Comparison of ENCODE assay signal across 8 cellular contexts in the genomic region with DNA sequence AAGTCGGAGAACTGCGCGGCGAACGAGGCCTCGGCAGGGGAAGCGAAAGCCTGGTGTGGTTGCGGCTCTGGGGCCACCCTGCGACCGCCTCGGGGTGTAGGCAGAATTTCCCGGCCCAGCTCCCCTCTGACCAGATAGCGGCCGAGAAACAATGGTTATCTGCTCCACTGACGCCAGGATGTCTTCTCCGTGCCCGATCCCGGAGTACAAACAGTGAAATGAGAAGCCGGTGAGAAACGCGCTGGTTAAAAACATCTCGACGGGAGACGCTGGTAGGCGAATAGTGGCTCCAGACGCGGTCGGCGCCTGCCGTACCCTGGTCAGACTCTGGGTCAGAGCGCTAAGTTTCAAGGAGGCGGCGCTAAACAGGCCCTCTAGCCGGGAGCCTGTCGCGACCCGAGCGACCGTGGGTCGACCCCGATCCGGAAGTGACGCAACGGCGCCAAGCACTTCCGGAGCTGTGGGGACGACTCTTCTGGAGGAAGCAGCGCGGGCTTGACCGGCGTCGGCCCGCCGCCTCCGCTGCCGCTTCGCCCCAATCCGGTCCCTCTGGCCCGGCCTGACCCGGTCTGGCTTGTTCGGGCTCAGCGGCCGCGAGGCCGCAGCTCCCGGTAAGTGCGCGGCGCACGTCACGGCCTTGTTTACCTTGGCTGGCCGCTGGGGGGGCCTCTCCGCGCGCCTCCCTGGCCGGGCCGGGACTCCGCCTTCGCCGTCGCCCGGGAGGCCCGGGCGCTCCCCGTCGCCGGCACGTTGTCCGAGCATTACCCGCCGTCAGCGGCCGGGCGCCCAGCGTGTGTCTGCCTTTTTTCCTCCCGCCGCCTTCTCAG. TPM values are rescaled to one million over a fixed set of nuclear protein-coding genes. Genes with fewer than 3 reads are reported as not detected.
DNase-seq lines count a peak whose midpoint lies in the region; ATAC-seq lines count a peak whose summit lies in the region.

A gene (plus strand): TSS at position 455 of the 827 bp plus-strand sequence. CDS start 8,717 bp downstream, outside the sequence.

- H3K36me3 ChIP-seq in NT2/D1 (ENCODE audit: insufficient read depth, insufficient read length, low read length) (peaks cover 22% of the 10 kb centered on the region), mesodermal cell (ENCODE audit: control insufficient read depth, insufficient read depth, low read length) (peaks cover 19% of the 10 kb centered on the region)

- DNase-seq in COLO668 (lab: John Stamatoyannopoulos, UW; ENCODE audit: unreplicated experiment) (peak; percentile 88), HK-2 (ENCODE audit: unreplicated experiment) (peak; percentile 88), NT2/D1 (ENCODE audit: low read depth, low spot score) (peak; percentile 90)
- peak; percentile 60 for DNase-seq in activated CD8-positive, alpha-beta memory T cell treated with anti-CD3 and anti-CD28 coated beads, Interleukin-2, amount 50 U/mL, for 1 hour (ENCODE audit: extremely low read depth)
- DNase-seq in stimulated activated CD8-positive, alpha-beta memory T cell treated with anti-CD3 and anti-CD28 coated beads, Interleukin-15, amount 100 ng/mL, for 48 hours (ENCODE audit: low read depth in 2 of 2) = peak; percentile 91 to 92

- H3K27ac ChIP-seq in mesodermal cell (ENCODE audit: low read depth, low read length, severe bottlenecking) = peak within 1 kb of the TSS; percentile 97

- H3K9me3 ChIP-seq in NT2/D1 (ENCODE audit: insufficient read depth, low read length) (no peaks in the 10 kb centered on the region), mesodermal cell (ENCODE audit: control insufficient read depth, low read length) (no peaks in the 10 kb centered on the region)

- H3K27me3 ChIP-seq in NT2/D1 (ENCODE audit: insufficient read depth, insufficient read length) = no peaks in the 10 kb centered on the region

- H3K4me1 ChIP-seq in NT2/D1 (ENCODE audit: insufficient read depth, insufficient read length) (no peaks in the 10 kb centered on the region), mesodermal cell (ENCODE audit: control insufficient read depth, insufficient read depth, low read length, poor library complexity, severe bottlenecking) (peaks cover 4% of the 10 kb centered on the region)

- H3K4me3 ChIP-seq in NT2/D1 (ENCODE audit: insufficient read length, low read depth) (peak within 1 kb of the TSS; percentile 92), mesodermal cell (ENCODE audit: extremely low read depth, insufficient read depth, low read length, poor library complexity, severe bottlenecking) (peak within 1 kb of the TSS; percentile 73)

- in situ Hi-C loops in endometrial microvascular endothelial cells (cut with HindIII; ENCODE audit: inconsistent ontology term, low pct_unique_long_range_greater_than_20kb, low sequenced_read_pairs) = no loop called here

- peak; percentile 82 for ATAC-seq in GM19452 (IDR thresholded peaks at IDR 0.05; ENCODE audit: unreplicated experiment)

- WGBS in mesodermal cell (ENCODE audit: insufficient coverage in 2 of 2), 2 experiments = 0% methylated on average over 87 to 96 of the region's 97 CpGs

- peak within 1 kb of the TSS; percentile 96 for H3K9ac ChIP-seq in NT2/D1 (ENCODE audit: insufficient read length, low read depth)

RNA-seq across cellular contexts. Expression of the gene that starts here (rescaled TPM):
- total RNA-seq in endometrial microvascular endothelial cells (ENCODE audit: inconsistent ontology term) = 53.2 TPM
- 71.8 TPM for polyA plus RNA-seq in mesodermal cell (2013, experiment 1 of 2)
- 62.7 TPM for polyA plus RNA-seq in mesodermal cell (2013, experiment 2 of 2)

Comparison
In these comparisons a context has a peak if more than half of its experiments do, and no peak if none do; other contexts are left out.
1. Peak in every context shown above with its lines: DNase-seq, ATAC-seq, H3K4me3 ChIP-seq and H3K27ac ChIP-seq.